Comparison of ENCODE assay signal across 2 cellular contexts in the genomic region with DNA sequence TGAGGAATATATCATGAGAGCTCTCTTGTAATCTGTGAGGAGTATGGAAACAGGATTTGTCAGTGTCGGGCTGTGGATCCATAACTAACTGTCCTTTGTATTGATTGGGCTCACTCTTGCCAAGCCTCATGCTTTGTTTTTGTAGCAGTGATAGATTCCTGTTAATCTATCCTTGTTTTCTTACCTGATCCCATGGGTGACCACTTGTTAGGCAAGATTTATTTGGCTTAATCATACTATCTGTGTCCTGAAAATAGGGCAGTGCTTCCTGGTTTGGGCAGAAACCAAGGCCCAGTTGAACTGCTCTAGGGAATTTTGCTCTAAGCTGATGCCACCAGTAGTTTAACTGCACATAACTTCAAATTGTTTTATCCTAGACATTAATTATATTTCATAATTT.
TF ChIP-seq lines count a peak whose summit lies in the region.

No MANE protein-coding gene starts in this region.

TF ChIP-seq in liver, 16 proteins besides CTCF, POLR2A, EP300 and RAD21:
- TF ChIP-seq YY1 (IDR thresholded peaks at IDR 0.05) (peak; percentile 50), JUND (IDR thresholded peaks at IDR 0.05) (no peak), HNF4A (conservative IDR thresholded peaks at IDR 0.05) (peak; percentile 49 to 59), NR2F2 (IDR thresholded peaks at IDR 0.05) (no peak), FOXA2 (IDR thresholded peaks at IDR 0.05) (peak; percentile 19), SP1 (IDR thresholded peaks at IDR 0.05) (peak; percentile 53), RXRA (IDR thresholded peaks at IDR 0.05) (peak; percentile 62 to 64)
- TF ChIP-seq, protein P1, sequence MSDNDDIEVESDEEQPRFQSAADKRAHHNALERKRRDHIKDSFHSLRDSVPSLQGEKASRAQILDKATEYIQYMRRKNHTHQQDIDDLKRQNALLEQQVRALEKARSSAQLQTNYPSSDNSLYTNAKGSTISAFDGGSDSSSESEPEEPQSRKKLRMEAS (IDR thresholded peaks at IDR 0.05): peak; percentile 41
- TF ChIP-seq, protein P2, sequence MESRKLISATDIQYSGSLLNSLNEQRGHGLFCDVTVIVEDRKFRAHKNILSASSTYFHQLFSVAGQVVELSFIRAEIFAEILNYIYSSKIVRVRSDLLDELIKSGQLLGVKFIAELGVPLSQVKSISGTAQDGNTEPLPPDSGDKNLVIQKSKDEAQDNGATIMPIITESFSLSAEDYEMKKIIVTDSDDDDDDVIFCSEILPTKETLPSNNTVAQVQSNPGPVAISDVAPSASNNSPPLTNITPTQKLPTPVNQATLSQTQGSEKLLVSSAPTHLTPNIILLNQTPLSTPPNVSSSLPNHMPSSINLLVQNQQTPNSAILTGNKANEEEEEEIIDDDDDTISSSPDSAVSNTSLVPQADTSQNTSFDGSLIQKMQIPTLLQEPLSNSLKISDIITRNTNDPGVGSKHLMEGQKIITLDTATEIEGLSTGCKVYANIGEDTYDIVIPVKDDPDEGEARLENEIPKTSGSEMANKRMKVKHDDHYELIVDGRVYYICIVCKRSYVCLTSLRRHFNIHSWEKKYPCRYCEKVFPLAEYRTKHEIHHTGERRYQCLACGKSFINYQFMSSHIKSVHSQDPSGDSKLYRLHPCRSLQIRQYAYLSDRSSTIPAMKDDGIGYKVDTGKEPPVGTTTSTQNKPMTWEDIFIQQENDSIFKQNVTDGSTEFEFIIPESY (IDR thresholded peaks at IDR 0.05): peak; percentile 28

TF ChIP-seq in HepG2, 621 proteins besides CTCF, POLR2A, EP300 and RAD21:
- TF ChIP-seq CEBPB (IDR thresholded peaks at IDR 0.05; ENCODE audit: borderline replicate concordance, low read depth, low read length) (no peak), ATAD3A (CRISPR knock-in tag; IDR thresholded peaks at IDR 0.05) (no peak), SCMH1 (CRISPR knock-in tag; IDR thresholded peaks at IDR 0.05; ENCODE audit: borderline replicate concordance) (no peak)
